In the genomic region with DNA sequence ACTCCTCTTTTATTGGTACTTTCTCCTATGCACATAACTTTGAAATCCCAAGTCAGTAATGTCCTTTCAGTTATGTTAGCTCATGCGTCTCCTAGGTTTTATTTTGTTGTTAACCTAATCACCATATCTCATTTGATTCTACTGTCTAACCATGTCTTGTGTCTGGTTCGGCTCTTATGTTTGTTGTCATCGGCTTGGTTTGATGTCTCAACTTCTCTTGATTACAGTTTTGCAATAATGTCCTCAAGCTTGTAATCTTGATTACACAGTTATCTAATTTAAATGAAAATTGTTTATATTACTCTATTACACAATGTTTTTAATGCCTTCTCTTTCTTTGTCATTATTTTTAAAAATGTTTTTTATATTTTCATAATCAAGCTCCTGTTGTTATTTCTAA, we compare ENCODE assay signal across 21 cellular contexts.
"Had no signal": no experiment of that assay in that cellular context is flagged by ENCODE, and none has a peak within 500 bp of the region (broad histone marks: within the 10 kb centered on the region; RNA-seq: fewer than 3 reads in every experiment).

No MANE protein-coding gene starts in this region.

- DNase-seq: effector CD4-positive, alpha-beta T cell; endodermal cell; gastrocnemius medialis; heart right ventricle; hypothalamus; mucosa of descending colon; naive thymus-derived CD8-positive, alpha-beta T cell; psoas muscle; retina; right lobe of liver; stimulated activated CD4-positive, alpha-beta T cell treated with anti-CD3 and anti-CD28 coated beads, Interleukin-2, amount 100 ng/mL, for 24 hours; stimulated activated CD4-positive, alpha-beta T cell treated with anti-CD3 and anti-CD28 coated beads, Interleukin-4, amount 100 ng/mL, for 4 hours; stimulated activated naive B cell treated with anti-CD40 and anti-IgM and Interleukin-4, amounts not matched to agents 10 μg/mL and 1 μg/mL and 100 μg/mL, for 72 hours; stimulated activated naive CD8-positive, alpha-beta T cell treated with anti-CD3 and anti-CD28 coated beads, Interleukin-15, amount 100 ng/mL, for 72 hours; testis; upper lobe of right lung had no signal

- H3K36me3 ChIP-seq: gastrocnemius medialis, heart right ventricle, neutrophil, right lobe of liver, tibial nerve, upper lobe of right lung, vagina had no signal

- H3K36me3 Mint-ChIP-seq: naive thymus-derived CD8-positive, alpha-beta T cell; stimulated activated naive B cell treated with anti-CD40 and anti-IgM and Interleukin-4, amounts not matched to agents 10 μg/mL and 1 μg/mL and 100 μg/mL, for 72 hours had no signal

- H3K9me3 Mint-ChIP-seq: endodermal cell; stimulated activated naive B cell treated with anti-CD40 and anti-IgM and Interleukin-4, amounts not matched to agents 10 μg/mL and 1 μg/mL and 100 μg/mL, for 72 hours; stimulated activated naive CD8-positive, alpha-beta T cell treated with anti-CD3 and anti-CD28 coated beads, Interleukin-15, amount 100 ng/mL, for 72 hours had no signal

- H3K4me3 Mint-ChIP-seq: endodermal cell; naive thymus-derived CD8-positive, alpha-beta T cell; stimulated activated naive B cell treated with anti-CD40 and anti-IgM and Interleukin-4, amounts not matched to agents 10 μg/mL and 1 μg/mL and 100 μg/mL, for 72 hours; stimulated activated naive CD8-positive, alpha-beta T cell treated with anti-CD3 and anti-CD28 coated beads, Interleukin-15, amount 100 ng/mL, for 72 hours had no signal

- H3K4me1 Mint-ChIP-seq: naive thymus-derived CD8-positive, alpha-beta T cell; stimulated activated naive B cell treated with anti-CD40 and anti-IgM and Interleukin-4, amounts not matched to agents 10 μg/mL and 1 μg/mL and 100 μg/mL, for 72 hours; stimulated activated naive CD8-positive, alpha-beta T cell treated with anti-CD3 and anti-CD28 coated beads, Interleukin-15, amount 100 ng/mL, for 72 hours had no signal

- H3K27ac ChIP-seq: gastrocnemius medialis, heart right ventricle, neutrophil, psoas muscle, right lobe of liver, testis, tibial nerve, upper lobe of right lung, vagina had no signal

- H3K27ac Mint-ChIP-seq: endodermal cell; stimulated activated naive B cell treated with anti-CD40 and anti-IgM and Interleukin-4, amounts not matched to agents 10 μg/mL and 1 μg/mL and 100 μg/mL, for 72 hours had no signal

- H3K27me3 Mint-ChIP-seq: naive thymus-derived CD8-positive, alpha-beta T cell; stimulated activated naive B cell treated with anti-CD40 and anti-IgM and Interleukin-4, amounts not matched to agents 10 μg/mL and 1 μg/mL and 100 μg/mL, for 72 hours; stimulated activated naive CD8-positive, alpha-beta T cell treated with anti-CD3 and anti-CD28 coated beads, Interleukin-15, amount 100 ng/mL, for 72 hours had no signal

- H3K9me3 ChIP-seq: gastrocnemius medialis, heart right ventricle, mucosa of descending colon, neutrophil, psoas muscle, right lobe of liver, testis, tibial nerve, upper lobe of right lung, vagina had no signal

- H3K4me1 ChIP-seq: gastrocnemius medialis, heart right ventricle, psoas muscle, right lobe of liver, testis, upper lobe of right lung, vagina had no signal

- H3K27me3 ChIP-seq: gastrocnemius medialis, heart right ventricle, neutrophil, right lobe of liver, testis, tibial nerve, upper lobe of right lung, vagina had no signal

- H3K4me3 ChIP-seq: gastrocnemius medialis, heart right ventricle, mucosa of descending colon, psoas muscle, right lobe of liver, testis, tibial nerve, upper lobe of right lung, vagina had no signal

- FAIRE-seq: endothelial cell of umbilical vein, islet of Langerhans had no signal
